Comparison of ENCODE assay signal across 12 cellular contexts in genomic region chr9:134376386-134377142, GRCh38. TPM values are rescaled to one million over a fixed set of nuclear protein-coding genes. Genes with fewer than 3 reads are reported as not detected.
A peak's percentile ranks its signal among the peaks of the same experiment; 100 is the strongest.
DNase-seq lines count a peak whose midpoint lies in the region; ATAC-seq, FAIRE-seq and TF ChIP-seq lines count a peak whose summit lies in the region.
"Had no signal": no experiment of that assay in that cellular context is flagged by ENCODE, and none has a peak within 500 bp of the region (broad histone marks: within the 10 kb centered on the region; RNA-seq: fewer than 3 reads in every experiment).

No MANE protein-coding gene starts in this region.

- H3K4me1 ChIP-seq in PC-9 (replicated peaks; ENCODE audit: insufficient read depth) (peaks cover 72% of the 10 kb centered on the region), H1 (replicated peaks in 1 of 4; ENCODE audit: control insufficient read depth in 3 of 4, insufficient read depth in 4 of 4, low read length in 3 of 4) (peaks cover 0 to 20% (median 9%) of the 10 kb centered on the region in 4 experiments; a peak in 6 of 7 replicates), testis (peaks cover 93% of the 10 kb centered on the region), mucosa of descending colon (ENCODE audit: low read depth) (peaks cover 82% of the 10 kb centered on the region)

- H3K23me2 ChIP-seq in H1 (ENCODE audit: low read depth, low read length) = no peaks in the 10 kb centered on the region

- H3K79me1 ChIP-seq in H1 (ENCODE audit: low read depth, low read length) = peaks cover 33% of the 10 kb centered on the region

- peak overlapping the region; percentile 94 for H3K27ac ChIP-seq in PC-9
- no peak overlapping the region for H3K27ac ChIP-seq in H1 (ENCODE audit: low read depth, low read length)
- H3K27ac ChIP-seq in testis = peak overlapping the region; percentile 83 to 90

- no peak for FAIRE-seq in H1 (lab: Jason Lieb, UNC)

- no peak for ATAC-seq in mucosa of descending colon

- no peaks in the 10 kb centered on the region for H3K9me3 Mint-ChIP-seq in mesothelial cell of epicardium
- H3K9me3 Mint-ChIP-seq: stimulated activated naive CD8-positive, alpha-beta T cell treated with anti-CD3 and anti-CD28 coated beads, Interleukin-15, Interleukin-2, amounts not matched to agents 100 ng/mL and 50 ng/mL, for 24 hours had no signal

- H2BK20ac ChIP-seq in H1 (ENCODE audit: low read length) = no peak overlapping the region

- no peak overlapping the region for H3K4ac ChIP-seq in H1 (replicated peaks; ENCODE audit: insufficient read length, low read depth, low read length)

- H3K27me3 ChIP-seq in PC-9 (ENCODE audit: insufficient read depth, low read depth) (no peaks in the 10 kb centered on the region), H1 (replicated peaks in 1 of 4; ENCODE audit: control insufficient read depth in 3 of 4, extremely low read depth in 1 of 4, insufficient read depth in 3 of 4, low read length in 3 of 4) (no peaks in the 10 kb centered on the region), testis (no peaks in the 10 kb centered on the region)

- peaks cover 40% of the 10 kb centered on the region for H3F3A ChIP-seq in PC-9 (ENCODE audit: insufficient read depth, low read depth)

- DNase-seq in PC-9 = no peak
- DNase-seq in H1 (ENCODE audit: low read depth in 1 of 2, low spot score in 2 of 2) = no peak
- no peak for DNase-seq in mesothelial cell of epicardium (ENCODE audit: low spot score in 2 of 2, unreplicated experiment in 2 of 2)
- peak; percentile 70 for DNase-seq in testis
- no peak for DNase-seq in foreskin fibroblast
- no peak for DNase-seq in mucosa of descending colon
- DNase-seq in NCI-H1105 (lab: John Stamatoyannopoulos, UW) = no peak
- DNase-seq in stimulated activated CD4-positive, alpha-beta T cell treated with anti-CD3 and anti-CD28 coated beads, Interleukin-2, amount 100 ng/mL, for 48 hours = no peak
- DNase-seq: COR-L47, NCI-H1048, NCI-H748 treated with DMSO at 0.1 percent for 48 hours had no signal

- no peak overlapping the region; the same call in 1 of the 2 replicates for H2BK5ac ChIP-seq in H1 (ENCODE audit: low read depth, low read length)

- H3K27ac Mint-ChIP-seq in mesothelial cell of epicardium = peak overlapping the region; percentile 86
- H3K27ac Mint-ChIP-seq: stimulated activated naive CD8-positive, alpha-beta T cell treated with anti-CD3 and anti-CD28 coated beads, Interleukin-15, Interleukin-2, amounts not matched to agents 100 ng/mL and 50 ng/mL, for 24 hours had no signal

- H3K9ac ChIP-seq in H1 (replicated peaks in 1 of 4; ENCODE audit: extremely low read depth in 1 of 4, low read depth in 3 of 4, low read length in 3 of 4) = no peak overlapping the region

- intact Hi-C loops in PC-9 (cut with micrococcal nuclease; ENCODE audit: unreplicated experiment) = no loop called here
- intact Hi-C loops in testis (cut with DNase I; ENCODE audit: low total_unique reads) = no loop called here
- intact Hi-C loops in mucosa of descending colon (cut with DNase I, micrococcal nuclease) = no loop called here

- no peak for TF ChIP-seq EP300 in H1 (IDR thresholded peaks at IDR 0.05; ENCODE audit: borderline replicate concordance in 1 of 2, low read depth in 2 of 2, low read length in 2 of 2)

- H3K4me3 ChIP-seq in PC-9 = no peak overlapping the region
- H3K4me3 ChIP-seq in H1 (ENCODE audit: extremely low read depth in 1 of 4, insufficient read depth in 2 of 4, low read depth in 3 of 4, low read length in 4 of 4) = no peak overlapping the region
- no peak overlapping the region for H3K4me3 ChIP-seq in testis
- no peak overlapping the region for H3K4me3 ChIP-seq in foreskin fibroblast (ENCODE audit: low read depth in 1 of 2, low read length in 2 of 2)
- no peak overlapping the region for H3K4me3 ChIP-seq in mucosa of descending colon

- H3K79me2 ChIP-seq in PC-9 (ENCODE audit: low read depth) = peaks cover 89% of the 10 kb centered on the region
- peaks cover 0 to 40% of the 10 kb centered on the region in 2 experiments; a peak in 2 of 4 replicates for H3K79me2 ChIP-seq in H1 (ENCODE audit: control insufficient read depth in 1 of 2, insufficient read depth in 2 of 2, low read length in 2 of 2)

- no peak for TF ChIP-seq RAD21 in H1 (IDR thresholded peaks at IDR 0.05 in 1 of 2, conservative IDR thresholded peaks at IDR 0.05 in 1 of 2; ENCODE audit: low read depth in 2 of 2, low read length in 2 of 2)

- WGBS in H1 (ENCODE audit: extremely low coverage in 1 of 2, insufficient coverage in 1 of 2, insufficient read length in 1 of 2, insufficient replicate concordance in 2 of 2, low coverage in 1 of 2, low lambda C conversion rate in 2 of 2, missing lambda C conversion rate in 1 of 2), 2 experiments = 85% methylated on average over 25 of the region's 27 CpGs; no CpG with 5 or more reads in 1 of the 2 experiments
- 40 to 51% methylated on average over 7 to 26 of the region's 27 CpGs for WGBS in testis, 2 donors

- H4K20me1 ChIP-seq in PC-9 (ENCODE audit: insufficient read depth) (peaks cover 7% of the 10 kb centered on the region), H1 (replicated peaks in 1 of 2; ENCODE audit: control insufficient read depth in 1 of 2, insufficient read depth in 2 of 2, low read length in 2 of 2) (peaks cover 21 to 30% of the 10 kb centered on the region in 2 experiments)

- CTCF ChIA-PET in PC-9 (lab: Charles Lee) = no interaction called here
- CTCF ChIA-PET in H1 (lab: Charles Lee; ENCODE audit: partially characterized antibody) = interaction anchor here (0.6 to 2.5 kb wide), 5 partner anchors 22 to 206 kb away, joined by 3 to 10 read pairs (median 3); no protein-coding TSS in a partner anchor

- H4K91ac ChIP-seq in H1 (replicated peaks; ENCODE audit: insufficient read length, low read length) = no peak overlapping the region

- H4K5ac ChIP-seq in H1 (ENCODE audit: insufficient read length, low read depth, low read length) = no peak overlapping the region

- TF ChIP-seq POLR2A in H1 (IDR thresholded peaks at IDR 0.05; ENCODE audit: control extremely low read depth in 1 of 2, low read depth in 2 of 2, low read length in 2 of 2) = no peak
- no peak for TF ChIP-seq POLR2A in testis (IDR thresholded peaks at IDR 0.05)

- H2BK120ac ChIP-seq in H1 (replicated peaks; ENCODE audit: low read depth, low read length) = no peak overlapping the region

- H3K4me2 ChIP-seq in PC-9 = peak overlapping the region; percentile 87
- no peak overlapping the region for H3K4me2 ChIP-seq in H1 (ENCODE audit: insufficient read depth in 1 of 2, low read depth in 2 of 2, low read length in 2 of 2)

- no peaks in the 10 kb centered on the region for H3K27me3 Mint-ChIP-seq in mesothelial cell of epicardium (ENCODE audit: low read depth)

- H3K4me3 Mint-ChIP-seq in mesothelial cell of epicardium = no peak overlapping the region
- H3K4me3 Mint-ChIP-seq: stimulated activated naive CD8-positive, alpha-beta T cell treated with anti-CD3 and anti-CD28 coated beads, Interleukin-15, Interleukin-2, amounts not matched to agents 100 ng/mL and 50 ng/mL, for 24 hours had no signal

- no peak overlapping the region for H3K14ac ChIP-seq in H1 (ENCODE audit: insufficient read length)

- no peaks in the 10 kb centered on the region for H3K9me3 ChIP-seq in PC-9 (ENCODE audit: insufficient read depth, low read depth)
- H3K9me3 ChIP-seq in H1 (ENCODE audit: insufficient read depth in 2 of 2, low read depth in 1 of 2, low read length in 1 of 2) = no peaks in the 10 kb centered on the region
- H3K9me3 ChIP-seq in testis = no peaks in the 10 kb centered on the region
- H3K9me3 ChIP-seq in mucosa of descending colon = no peaks in the 10 kb centered on the region

- no peak overlapping the region for H3K23ac ChIP-seq in H1 (ENCODE audit: insufficient read length)

- H3K18ac ChIP-seq in H1 (ENCODE audit: extremely low read depth, low read length) = no peak overlapping the region

- H2BK12ac ChIP-seq in H1 (ENCODE audit: low read depth, low read length) = no peak overlapping the region

- H3K4me1 Mint-ChIP-seq in mesothelial cell of epicardium = peaks cover 33% of the 10 kb centered on the region

- no peaks in the 10 kb centered on the region for H3K36me3 ChIP-seq in PC-9 (ENCODE audit: low read depth)
- no peaks in the 10 kb centered on the region for H3K36me3 ChIP-seq in H1 (ENCODE audit: control insufficient read depth in 2 of 4, insufficient read depth in 4 of 4, low read length in 3 of 4)
- no peaks in the 10 kb centered on the region for H3K36me3 ChIP-seq in testis (ENCODE audit: low read depth, missing control alignments)
- H3K36me3 ChIP-seq in mucosa of descending colon (ENCODE audit: low read depth) = no peaks in the 10 kb centered on the region

- TF ChIP-seq CTCF in PC-9 (conservative IDR thresholded peaks at IDR 0.05) (no peak), H1 (IDR thresholded peaks at IDR 0.05; ENCODE audit: control extremely low read depth in 1 of 3, insufficient read depth in 1 of 3, low read depth in 1 of 3, low read length in 3 of 3) (no peak), mesothelial cell of epicardium (IDR thresholded peaks at IDR 0.05; ENCODE audit: unreplicated experiment) (no peak), testis (IDR thresholded peaks at IDR 0.05) (no peak), foreskin fibroblast (IDR thresholded peaks at IDR 0.05; ENCODE audit: low read depth, low read length) (no peak), mucosa of descending colon (IDR thresholded peaks at IDR 0.05) (no peak)

- POLR2A ChIA-PET in PC-9 (lab: Charles Lee; ENCODE audit: unreplicated experiment) (no interaction called here), H1 (lab: Charles Lee; ENCODE audit: partially characterized antibody) (no interaction called here)

- H2AK5ac ChIP-seq in H1 (ENCODE audit: low read depth, low read length) = no peak overlapping the region

- H3K9me2 ChIP-seq in PC-9 (ENCODE audit: insufficient read depth) = no peaks in the 10 kb centered on the region

- H2AFZ ChIP-seq in PC-9 = no peak overlapping the region
- H2AFZ ChIP-seq in H1 (ENCODE audit: low read length) = no peak overlapping the region

- no TSS peak for BruUV-seq in PC-9 (replicated peaks; lab: Mats Ljungman, UMichigan)

- no peak overlapping the region for H3K56ac ChIP-seq in H1 (replicated peaks; ENCODE audit: insufficient read length, low read depth, low read length)

- H2BK15ac ChIP-seq in H1 (ENCODE audit: low read length) = no peak overlapping the region

- H4K8ac ChIP-seq in H1 (ENCODE audit: extremely low read depth, insufficient read depth, low read length) = peak overlapping the region; percentile 42; the same call in 1 of the 2 replicates

- no peaks in the 10 kb centered on the region for H3K36me3 Mint-ChIP-seq in mesothelial cell of epicardium

RNA-seq across cellular contexts. Expression of gene RXRA, which starts 50.3 kb away (rescaled TPM):
- total RNA-seq in PC-9 (2021) (116 and 146 TPM in 2 replicates), mesothelial cell of epicardium (43.7 to 46.0 TPM (median 45.0 TPM) in 3 replicates), testis (10 to 100 TPM; 47.3 to 61.0 TPM), mucosa of descending colon (100 to 1,000 TPM in 1 of 3 donors, 10 to 100 TPM in 2; 75.2 to 101 (median 85.3) TPM)
- total RNA-seq in H1 (2021; fragmentation: NEBNext Ultra II Directional; extraction: Animal tissue kit (Norgen Biotek cat#: 25700)) = 28.1 and 29.4 TPM in 2 replicates
- polyA plus RNA-seq in H1 (2011; rRNA removed) (9.8 and 21.0 TPM in 2 replicates), testis (ENCODE audit: insufficient read depth, low read depth, low replicate concordance) (31.3 TPM)
- 14.3 TPM for polyA plus RNA-seq in H1 (2011; cell fraction: cytosol; rRNA removed)
- polyA plus RNA-seq in H1 (2011; cell fraction: nucleus; rRNA removed) = 27.1 TPM
- 14.2 to 23.4 TPM (median 21.5 TPM) in 4 replicates for polyA plus RNA-seq in H1 (2012, experiment 1 of 2)
- 17.1 TPM for polyA plus RNA-seq in H1 (2012, experiment 2 of 2)
- 14.4 TPM for polyA plus RNA-seq in H1 (2013, experiment 1 of 2)
- polyA plus RNA-seq in H1 (2013, experiment 2 of 2) = 14.7 TPM
- 9.7 and 12.2 TPM in 2 replicates for polyA minus RNA-seq in H1 (2011; rRNA and poly(A)+ RNA removed)
- 14.5 TPM for polyA minus RNA-seq in H1 (2011; cell fraction: cytosol; rRNA and poly(A)+ RNA removed)
- 13.4 TPM for polyA minus RNA-seq in H1 (2011; cell fraction: nucleus; rRNA and poly(A)+ RNA removed)
